8 cellular contexts compared by ENCODE assay signal in the genomic region with DNA sequence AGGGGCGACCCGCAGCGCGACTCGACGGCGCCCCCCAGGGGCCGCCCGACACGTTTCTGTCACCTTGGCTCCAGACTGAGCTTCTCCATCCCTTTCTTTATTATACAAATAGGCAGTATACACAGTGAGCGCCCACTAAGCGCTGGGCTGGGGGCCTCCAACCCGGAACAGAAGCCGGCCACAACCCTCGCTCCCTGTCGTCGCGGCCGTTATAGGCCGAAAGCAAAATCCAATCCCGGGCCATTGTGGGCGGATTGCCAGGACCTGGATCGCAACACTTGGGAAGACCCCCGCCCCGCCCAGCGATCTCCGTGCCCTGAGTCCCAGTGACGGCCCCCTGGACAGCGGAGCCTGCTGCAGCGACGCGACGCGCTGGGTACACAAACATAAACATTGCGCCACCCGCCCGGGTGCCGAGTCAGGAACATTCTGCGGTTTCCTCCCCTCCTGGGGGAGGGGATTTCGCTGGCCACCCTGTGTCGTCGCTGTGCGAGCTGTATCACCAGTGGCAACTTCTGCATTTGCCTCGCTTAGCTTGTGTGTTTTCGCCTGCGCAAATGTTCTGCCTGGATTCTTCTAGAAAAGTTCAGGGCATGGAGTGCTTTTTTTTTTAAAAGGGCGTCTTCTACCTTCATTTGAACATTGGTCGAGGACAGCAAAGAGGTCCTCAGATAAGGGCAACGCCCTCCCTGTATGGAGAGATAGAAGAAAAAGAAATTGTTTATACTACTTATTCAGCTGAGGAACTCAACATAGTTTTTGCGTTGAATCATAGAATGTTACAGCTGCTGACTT. TPM values are rescaled to one million over a fixed set of nuclear protein-coding genes. Genes with fewer than 3 reads are reported as not detected.
A peak's percentile ranks its signal among the peaks of the same experiment; 100 is the strongest.
DNase-seq lines count a peak whose midpoint lies in the region; ATAC-seq and TF ChIP-seq lines count a peak whose summit lies in the region.

No MANE protein-coding gene starts in this region.

- H3K9me3 Mint-ChIP-seq in immature natural killer cell, result no peaks in the 10 kb centered on the region

- in situ Hi-C loops in T47D (cut with HindIII; ENCODE audit: low pct_unique_long_range_greater_than_20kb, low sequenced_read_pairs), result no loop called here

- H3K27me3 Mint-ChIP-seq in immature natural killer cell (ENCODE audit: low read depth in 3 of 3), result peaks cover 54 to 60% (median 56%) of the 10 kb centered on the region in 3 donors

- ATAC-seq in HG02571 (IDR thresholded peaks at IDR 0.05; ENCODE audit: unreplicated experiment), result peak; percentile 29
- no peak for ATAC-seq in HG03039 (IDR thresholded peaks at IDR 0.05; ENCODE audit: unreplicated experiment)

- H3K36me3 Mint-ChIP-seq in immature natural killer cell, result peaks cover 12 to 25% (median 14%) of the 10 kb centered on the region in 3 donors

- peaks cover 77 to 84% of the 10 kb centered on the region in 2 donors for H3K4me1 Mint-ChIP-seq in immature natural killer cell

- peak overlapping the region; percentile 92 to 93 (median 93) for H3K4me3 Mint-ChIP-seq in immature natural killer cell

- peak overlapping the region; percentile 88 for H3K27ac ChIP-seq in VCaP

- TF ChIP-seq CTCF in VCaP (conservative IDR thresholded peaks at IDR 0.05), result peak; percentile 75

- H3K27ac Mint-ChIP-seq in immature natural killer cell, result peak overlapping the region; percentile 98 to 100 (median 99)

- peak; percentile 83 for DNase-seq in GM03348 (ENCODE audit: low spot score)
- peak; percentile 49 for DNase-seq in NCI-H1694 (lab: John Stamatoyannopoulos, UW)
- peak; percentile 71 to 88 for DNase-seq in T47D (ENCODE audit: low read depth in 1 of 2, low spot score in 1 of 2)
- peak; percentile 97 to 98 (median 97) for DNase-seq in immature natural killer cell
- peak; percentile 85 for DNase-seq in smooth muscle cell of the brain vasculature (ENCODE audit: low read depth, low spot score)

RNA-seq across cellular contexts. Expression of gene DUSP1, which starts 1.3 kb away (rescaled TPM):
- polyA plus RNA-seq in immature natural killer cell, result 1,000 to 10,000 TPM in 1 of 3 donors, 100 to 1,000 TPM in 2; 548 to 1,082 (median 887) TPM
